9 cellular contexts compared by ENCODE assay signal in the genomic region with DNA sequence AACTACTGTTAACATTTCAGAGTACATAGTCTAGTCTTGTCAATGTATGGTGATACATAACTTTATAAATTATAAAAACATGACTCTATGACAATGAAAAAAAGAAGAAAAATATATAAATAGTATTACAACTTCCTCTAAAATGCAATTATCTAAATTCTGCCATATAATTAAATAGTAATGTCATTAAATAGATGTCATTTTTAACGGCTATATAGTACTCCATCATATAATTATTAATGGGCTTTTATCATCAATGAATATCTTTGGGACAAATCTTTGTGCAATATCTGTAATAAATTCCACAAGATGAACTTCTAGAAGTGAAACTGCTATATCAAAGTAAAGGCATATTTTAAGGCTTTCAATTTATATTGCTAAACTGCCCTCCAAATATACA.
"Had no signal": no experiment of that assay in that cellular context is flagged by ENCODE, and none has a peak within 500 bp of the region (broad histone marks: within the 10 kb centered on the region; RNA-seq: fewer than 3 reads in every experiment).

No MANE protein-coding gene starts in this region.

- H3K4me3 ChIP-seq: GM23338 had no signal

- FAIRE-seq: H1, H54, HepG2 had no signal

- H3K9me3 Mint-ChIP-seq: GM23338, H9, HFFc6, IgD-negative memory B cell had no signal

- H3K27ac Mint-ChIP-seq: H9, HFFc6 had no signal

- H3K4me3 Mint-ChIP-seq: GM23338, H9, HFFc6, IgD-negative memory B cell had no signal

- ATAC-seq: GM23338 had no signal

- H3K27me3 Mint-ChIP-seq: IgD-negative memory B cell had no signal

- DNase-seq: H9, HCEC 1CT, HFFc6 had no signal

- H3K27ac ChIP-seq: HL-60 had no signal

- H3K4me1 Mint-ChIP-seq: GM23338, H9 had no signal
